Comparison of ENCODE assay signal across 29 cellular contexts in the genomic region with DNA sequence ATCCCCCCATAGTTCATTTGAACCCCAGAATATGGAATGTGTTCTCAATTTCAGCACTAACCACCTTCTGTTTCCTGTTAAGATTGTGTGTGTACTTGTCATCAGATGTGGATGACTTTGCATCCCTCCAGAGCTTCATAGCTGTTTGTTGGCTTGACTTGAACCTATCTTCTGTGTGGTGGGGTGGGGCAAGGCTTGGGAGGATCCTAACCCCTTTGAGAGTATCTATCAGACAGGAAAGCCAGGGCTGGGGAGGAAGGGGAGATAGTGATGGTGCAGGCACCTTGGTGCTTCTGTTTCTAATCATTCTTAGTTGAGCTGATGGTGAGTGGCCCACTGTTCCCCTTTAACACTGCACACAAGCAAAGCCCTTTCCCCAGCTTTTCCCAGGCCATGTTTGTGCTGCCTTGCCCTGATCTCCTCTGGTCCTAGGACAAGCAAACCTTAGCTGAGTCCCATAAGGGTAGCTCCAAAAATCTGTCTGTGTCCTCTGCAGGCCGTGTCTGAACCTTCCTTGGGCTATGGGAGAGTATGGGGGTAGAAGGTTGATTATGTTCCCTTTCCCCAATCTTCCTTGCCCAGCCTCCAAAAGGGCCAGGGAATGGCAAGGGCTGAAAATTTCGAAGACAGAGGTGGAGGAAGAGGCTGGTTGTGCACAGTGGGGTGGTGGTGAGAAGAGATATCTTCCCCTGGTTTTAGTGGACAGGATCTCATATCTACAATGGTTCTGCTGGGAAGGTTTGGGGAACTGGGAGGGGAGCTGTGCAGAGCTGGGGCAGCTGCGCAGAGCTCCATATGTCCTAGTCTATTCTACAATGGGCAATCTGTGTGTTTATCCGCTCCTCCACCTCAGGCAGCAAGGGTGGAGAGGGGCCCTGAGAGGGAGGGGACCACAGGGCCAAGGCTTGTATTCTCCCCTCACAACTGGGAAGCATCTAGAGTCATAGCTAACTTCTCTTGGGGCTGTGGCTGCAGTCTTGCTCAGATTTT. TPM values are rescaled to one million over a fixed set of nuclear protein-coding genes. Genes with fewer than 3 reads are reported as not detected.
DNase-seq lines count a peak whose midpoint lies in the region; ATAC-seq and TF ChIP-seq lines count a peak whose summit lies in the region.
"Had no signal": no experiment of that assay in that cellular context is flagged by ENCODE, and none has a peak within 500 bp of the region (broad histone marks: within the 10 kb centered on the region; RNA-seq: fewer than 3 reads in every experiment).

No MANE protein-coding gene starts in this region.

- H3K27me3 Mint-ChIP-seq in naive thymus-derived CD4-positive, alpha-beta T cell = no peaks in the 10 kb centered on the region
- H3K27me3 Mint-ChIP-seq: IgD-negative memory B cell had no signal

- H3K27ac Mint-ChIP-seq in naive thymus-derived CD4-positive, alpha-beta T cell = peak overlapping the region in 2 of 9 donors; percentile 28 to 56
- H3K27ac Mint-ChIP-seq: nephron progenitor cell; stimulated activated naive B cell treated with anti-CD40 and anti-IgM and Interleukin-4, amounts not matched to agents 10 μg/mL and 1 μg/mL and 100 μg/mL, for 72 hours had no signal

- no peaks in the 10 kb centered on the region for H3K9me3 Mint-ChIP-seq in naive thymus-derived CD4-positive, alpha-beta T cell
- H3K9me3 Mint-ChIP-seq: H9; IgD-negative memory B cell; nephron progenitor cell; stimulated activated naive B cell treated with anti-CD40 and anti-IgM and Interleukin-4, amounts not matched to agents 10 μg/mL and 1 μg/mL and 100 μg/mL, for 72 hours had no signal

- H3K36me3 ChIP-seq in WERI-Rb-1 = peaks cover 8% of the 10 kb centered on the region
- H3K36me3 ChIP-seq in naive thymus-derived CD4-positive, alpha-beta T cell (ENCODE audit: control insufficient read depth in 2 of 3, insufficient read depth in 3 of 3, low read length in 3 of 3) = no peaks in the 10 kb centered on the region
- H3K36me3 ChIP-seq: left ventricle myocardium inferior, prostate gland, thoracic aorta had no signal

- peaks cover 0 to 8% (median 0%) of the 10 kb centered on the region in 7 donors for H3K4me1 Mint-ChIP-seq in naive thymus-derived CD4-positive, alpha-beta T cell
- H3K4me1 Mint-ChIP-seq: stimulated activated naive B cell treated with anti-CD40 and anti-IgM and Interleukin-4, amounts not matched to agents 10 μg/mL and 1 μg/mL and 100 μg/mL, for 72 hours had no signal

- H3K27ac ChIP-seq in WERI-Rb-1 (peak overlapping the region; percentile 71), foreskin keratinocyte (no peak overlapping the region)
- H3K27ac ChIP-seq in naive thymus-derived CD4-positive, alpha-beta T cell (ENCODE audit: low read depth, low read length) = no peak overlapping the region
- H3K27ac ChIP-seq: hepatocyte, left ventricle myocardium inferior, prostate gland, thoracic aorta had no signal

- H3K27me3 ChIP-seq in WERI-Rb-1 (ENCODE audit: insufficient read depth, low read depth, severe bottlenecking) (no peaks in the 10 kb centered on the region), foreskin keratinocyte (peaks cover 5% of the 10 kb centered on the region)
- H3K27me3 ChIP-seq in naive thymus-derived CD4-positive, alpha-beta T cell (ENCODE audit: control insufficient read depth in 2 of 2, insufficient read depth in 2 of 2, low read length in 2 of 2) = no peaks in the 10 kb centered on the region
- H3K27me3 ChIP-seq: hepatocyte had no signal

- no peak for TF ChIP-seq CTCF in WERI-Rb-1 (IDR thresholded peaks at IDR 0.05; ENCODE audit: low read depth, low read length)
- no peak for TF ChIP-seq CTCF in foreskin keratinocyte (conservative IDR thresholded peaks at IDR 0.05)

- peaks cover 0 to 4% (median 0%) of the 10 kb centered on the region in 5 donors for H3K36me3 Mint-ChIP-seq in naive thymus-derived CD4-positive, alpha-beta T cell

- intact Hi-C loops in naive thymus-derived CD4-positive, alpha-beta T cell (cut with micrococcal nuclease) = no loop called here

- no peaks in the 10 kb centered on the region for H3K9me3 ChIP-seq in WERI-Rb-1 (ENCODE audit: severe bottlenecking)
- no peaks in the 10 kb centered on the region for H3K9me3 ChIP-seq in naive thymus-derived CD4-positive, alpha-beta T cell (ENCODE audit: control insufficient read depth in 2 of 3, low read length in 3 of 3)
- H3K9me3 ChIP-seq: left ventricle myocardium inferior, prostate gland, thoracic aorta had no signal

- H3K4me3 Mint-ChIP-seq in naive thymus-derived CD4-positive, alpha-beta T cell = no peak overlapping the region
- H3K4me3 Mint-ChIP-seq: H9; IgD-negative memory B cell; nephron progenitor cell; stimulated activated naive B cell treated with anti-CD40 and anti-IgM and Interleukin-4, amounts not matched to agents 10 μg/mL and 1 μg/mL and 100 μg/mL, for 72 hours had no signal

- POLR2A ChIA-PET in naive thymus-derived CD4-positive, alpha-beta T cell (lab: Charles Lee) = interaction anchor here (0.5 kb wide), 1 partner anchor 98 kb away, joined by 3 read pairs; no protein-coding TSS in a partner anchor

- H3K4me3 ChIP-seq in Jurkat, Clone E6-1 (ENCODE audit: low read length) = no peak overlapping the region
- H3K4me3 ChIP-seq in WERI-Rb-1 (ENCODE audit: low read depth, low read length) = peak overlapping the region; percentile 66
- H3K4me3 ChIP-seq in naive thymus-derived CD4-positive, alpha-beta T cell (ENCODE audit: low read length) = no peak overlapping the region
- H3K4me3 ChIP-seq: hepatocyte, left ventricle myocardium inferior, prostate gland, thoracic aorta had no signal

- CTCF ChIA-PET in naive thymus-derived CD4-positive, alpha-beta T cell (lab: Charles Lee) = interaction anchor here (0.6 kb wide), 2 partner anchors 8 to 620 kb away, joined by 3 read pairs; no protein-coding TSS in a partner anchor

- no peaks in the 10 kb centered on the region for H3K4me1 ChIP-seq in naive thymus-derived CD4-positive, alpha-beta T cell (ENCODE audit: control insufficient read depth in 2 of 2, insufficient read depth in 2 of 2, low read length in 2 of 2)
- no peaks in the 10 kb centered on the region for H3K4me1 ChIP-seq in foreskin keratinocyte
- H3K4me1 ChIP-seq: left ventricle myocardium inferior, prostate gland had no signal

- ATAC-seq in naive thymus-derived CD4-positive, alpha-beta T cell = peak; percentile 50
- ATAC-seq in foreskin keratinocyte (no peak), HG03354 (IDR thresholded peaks at IDR 0.05; ENCODE audit: poor library complexity, severe bottlenecking, unreplicated experiment) (no peak)
- ATAC-seq: PC-3; stimulated activated naive B cell treated with anti-CD40 and anti-IgM and Interleukin-4, amounts not matched to agents 10 μg/mL and 1 μg/mL and 100 μg/mL, for 72 hours had no signal

- peak; percentile 57 for DNase-seq in D341Med (ENCODE audit: low spot score)
- peak; percentile 66 for DNase-seq in Jurkat, Clone E6-1 (ENCODE audit: low read depth, low spot score)
- DNase-seq in WERI-Rb-1 = no peak
- peak in 1 of 9 donors; percentile 15 for DNase-seq in naive thymus-derived CD4-positive, alpha-beta T cell
- no peak for DNase-seq in foreskin keratinocyte
- DNase-seq in dermis blood vessel endothelial cell = no peak
- no peak for DNase-seq in SW 1271 (lab: John Stamatoyannopoulos, UW)
- DNase-seq: activated CD4-positive, alpha-beta T cell treated with anti-CD3 and anti-CD28 coated beads for 48 hours; activated gamma-delta T cell treated with Interleukin-2 at 50 U/mL for 16 hours; amniotic stem cell; C1 segment of cervical spinal cord; H9; left ventricle myocardium inferior; MM.1S; NCI-H1436; nephron progenitor cell; PC-3; SHP77; stimulated activated CD4-positive, alpha-beta T cell treated with anti-CD3 and anti-CD28 coated beads, Interleukin-1b, Interleukin-23, amount 100 ng/mL, for 48 hours; stimulated activated naive B cell treated with anti-CD40 and anti-IgM and Interleukin-4, amounts not matched to agents 10 μg/mL and 1 μg/mL and 100 μg/mL, for 72 hours had no signal

RNA-seq across cellular contexts. Expression of a gene that starts 1.4 kb away (rescaled TPM):
- 0.45 TPM for polyA plus RNA-seq in Jurkat, Clone E6-1 (2012; ENCODE audit: insufficient read depth, insufficient read length)
- under 1 TPM; 0.11 to 0.58 (median 0.42) TPM for total RNA-seq in naive thymus-derived CD4-positive, alpha-beta T cell
- not detected for polyA plus RNA-seq in naive thymus-derived CD4-positive, alpha-beta T cell
- total RNA-seq in foreskin keratinocyte = 0.04 TPM in 1 of 2 replicates, not detected in the other
- polyA plus RNA-seq in foreskin keratinocyte = 0.07 TPM in 2 replicates
- under 0.01 and 0.05 TPM in 2 replicates for total RNA-seq in dermis blood vessel endothelial cell
- total RNA-seq: fibroblast of villous mesenchyme, G401, left ventricle myocardium inferior, PC-3, prostate gland, skeletal muscle tissue had no signal
- polyA plus RNA-seq: hepatocyte, IgD-negative memory B cell had no signal

RNA-seq across cellular contexts. Expression of a gene that starts 25.0 kb away (rescaled TPM):
- polyA plus RNA-seq in Jurkat, Clone E6-1 (2012; ENCODE audit: insufficient read depth, insufficient read length) = 50.4 TPM
- total RNA-seq in naive thymus-derived CD4-positive, alpha-beta T cell = 10 to 100 TPM; 68.4 to 91.1 (median 73.5) TPM
- 10 to 100 TPM; 69.2 to 85.3 TPM for polyA plus RNA-seq in naive thymus-derived CD4-positive, alpha-beta T cell
- total RNA-seq in foreskin keratinocyte (55.2 and 60.9 TPM in 2 replicates), dermis blood vessel endothelial cell (80.2 and 117 TPM in 2 replicates)
- 61.4 and 61.7 TPM in 2 replicates for polyA plus RNA-seq in foreskin keratinocyte

RNA-seq across cellular contexts. Expression of a gene that starts 25.2 kb away (rescaled TPM):
- polyA plus RNA-seq in Jurkat, Clone E6-1 (2012; ENCODE audit: insufficient read depth, insufficient read length) = 81.5 TPM
- total RNA-seq in naive thymus-derived CD4-positive, alpha-beta T cell = 100 to 1,000 TPM; 104 to 151 (median 118) TPM
- 100 to 1,000 TPM; 101 to 156 TPM for polyA plus RNA-seq in naive thymus-derived CD4-positive, alpha-beta T cell
- 116 and 147 TPM in 2 replicates for total RNA-seq in foreskin keratinocyte
- polyA plus RNA-seq in foreskin keratinocyte = 57.8 and 58.4 TPM in 2 replicates
- 248 and 276 TPM in 2 replicates for total RNA-seq in dermis blood vessel endothelial cell

RNA-seq across cellular contexts. Expression of a gene that starts 32.1 kb away (rescaled TPM):
- polyA plus RNA-seq in Jurkat, Clone E6-1 (2012; ENCODE audit: insufficient read depth, insufficient read length) = 0.97 TPM
- total RNA-seq in naive thymus-derived CD4-positive, alpha-beta T cell = under 1 TPM in 2 of 5 experiments, not detected in 3; 0.05 to 0.13 TPM
- polyA plus RNA-seq in naive thymus-derived CD4-positive, alpha-beta T cell = not detected
- total RNA-seq in foreskin keratinocyte (8.0 and 9.9 TPM in 2 replicates), dermis blood vessel endothelial cell (under 0.01 and 0.05 TPM in 2 replicates)
- polyA plus RNA-seq in foreskin keratinocyte = 5.5 and 5.8 TPM in 2 replicates
- total RNA-seq: endothelial cell of umbilical vein, fibroblast of villous mesenchyme had no signal
- polyA plus RNA-seq: IgD-negative memory B cell had no signal

Comparison
In these comparisons a context has a peak if more than half of its experiments do, and no peak if none do; other contexts are left out.
1. DNase-seq: peak in D341Med (single experiment) and Jurkat, Clone E6-1 (single experiment); none in WERI-Rb-1 (single experiment), foreskin keratinocyte (0 of 2), dermis blood vessel endothelial cell (single experiment) and SW 1271 (0 of 2).